1 cellular context compared by ENCODE assay signal in genomic region chr12:6792522-6793201, GRCh38.
TF ChIP-seq lines count a peak whose summit lies in the region.

No MANE protein-coding gene starts in this region.

TF ChIP-seq in HepG2, 621 proteins besides CTCF, POLR2A, EP300 and RAD21 (continued from another document and continues in another):
- TF ChIP-seq HMGXB4 (CRISPR knock-in tag; IDR thresholded peaks at IDR 0.05; ENCODE audit: borderline replicate concordance in 1 of 2, low read depth in 1 of 2) (peak; percentile 40 to 72; a peak in 3 of 4 replicates), ZNF264 (CRISPR knock-in tag; IDR thresholded peaks at IDR 0.05) (no peak; the same call in 1 of the 2 replicates), ZBTB40 (IDR thresholded peaks at IDR 0.05) (no peak), ZBTB40 (CRISPR knock-in tag; IDR thresholded peaks at IDR 0.05) (0 out of 2 replicates have a peak, but pooled peaks have one; percentile 29), PPARG (CRISPR knock-in tag; conservative IDR thresholded peaks at IDR 0.05) (peak; percentile 78), ZBTB8A (CRISPR knock-in tag; IDR thresholded peaks at IDR 0.05; ENCODE audit: borderline replicate concordance, low read depth) (no peak), ZBTB37 (CRISPR knock-in tag; IDR thresholded peaks at IDR 0.05) (no peak), GATAD1 (CRISPR knock-in tag; IDR thresholded peaks at IDR 0.05) (peak; percentile 66; the same call in 1 of the 2 replicates), MAZ (IDR thresholded peaks at IDR 0.05; ENCODE audit: borderline replicate concordance, low read depth, low read length) (no peak), MAZ (CRISPR knock-in tag; IDR thresholded peaks at IDR 0.05; ENCODE audit: low read depth) (0 out of 2 replicates have a peak, but pooled peaks have one; percentile 41), ZMYM3 (CRISPR knock-in tag; IDR thresholded peaks at IDR 0.05) (peak; percentile 91), DNMT1 (CRISPR knock-in tag; IDR thresholded peaks at IDR 0.05) (no peak), CENPT (CRISPR knock-in tag; IDR thresholded peaks at IDR 0.05; ENCODE audit: low read depth) (no peak), RXRA (CRISPR knock-in tag; IDR thresholded peaks at IDR 0.05) (peak; percentile 90), ZNF501 (CRISPR knock-in tag; IDR thresholded peaks at IDR 0.05) (peak; percentile 85), ZNF652 (CRISPR knock-in tag; IDR thresholded peaks at IDR 0.05; ENCODE audit: borderline replicate concordance, low read depth) (peak; percentile 41; the same call in 1 of the 2 replicates), ZMAT5 (CRISPR knock-in tag; IDR thresholded peaks at IDR 0.05; ENCODE audit: borderline replicate concordance, low read depth) (no peak), ZNF691 (CRISPR knock-in tag; IDR thresholded peaks at IDR 0.05; ENCODE audit: borderline replicate concordance, low read depth) (0 out of 2 replicates have a peak, but pooled peaks have one; percentile 27), LCORL (IDR thresholded peaks at IDR 0.05) (no peak), LCORL (CRISPR knock-in tag; IDR thresholded peaks at IDR 0.05) (peak; percentile 87), ZXDC (CRISPR knock-in tag; IDR thresholded peaks at IDR 0.05) (no peak), ELF4 (CRISPR knock-in tag; IDR thresholded peaks at IDR 0.05; ENCODE audit: borderline replicate concordance) (no peak), HNF1B (CRISPR knock-in tag; IDR thresholded peaks at IDR 0.05) (peak; percentile 94), ZNF75D (CRISPR knock-in tag; IDR thresholded peaks at IDR 0.05; ENCODE audit: borderline replicate concordance) (no peak), ZBTB33 (CRISPR knock-in tag; IDR thresholded peaks at IDR 0.05) (no peak), PBX2 (CRISPR knock-in tag; IDR thresholded peaks at IDR 0.05) (no peak), PATZ1 (CRISPR knock-in tag; IDR thresholded peaks at IDR 0.05) (peak; percentile 80), ZNF160 (CRISPR knock-in tag; IDR thresholded peaks at IDR 0.05) (peak; percentile 27; the same call in 1 of the 2 replicates), HDAC6 (IDR thresholded peaks at IDR 0.05; ENCODE audit: low read depth, low read length) (no peak), NFIB (CRISPR knock-in tag; IDR thresholded peaks at IDR 0.05; ENCODE audit: borderline replicate concordance) (no peak), ZNF792 (CRISPR knock-in tag; IDR thresholded peaks at IDR 0.05) (peak; percentile 75; the same call in 1 of the 2 replicates), ZNF121 (CRISPR knock-in tag; IDR thresholded peaks at IDR 0.05) (no peak), TOPORS (CRISPR knock-in tag; IDR thresholded peaks at IDR 0.05) (no peak; the same call in 1 of the 2 replicates)
